16 cellular contexts compared by ENCODE assay signal in genomic region chr20:38812182-38812581, GRCh38. TPM values are rescaled to one million over a fixed set of nuclear protein-coding genes. Genes with fewer than 3 reads are reported as not detected.
DNase-seq lines count a peak whose midpoint lies in the region; ATAC-seq and TF ChIP-seq lines count a peak whose summit lies in the region.
"Had no signal": no experiment of that assay in that cellular context is flagged by ENCODE, and none has a peak within 500 bp of the region (broad histone marks: within the 10 kb centered on the region; RNA-seq: fewer than 3 reads in every experiment).

No MANE protein-coding gene starts in this region.

- no peak for TF ChIP-seq POLR2A in gastrocnemius medialis (IDR thresholded peaks at IDR 0.05)

- H3K79me2 ChIP-seq in OCI-LY1 (ENCODE audit: insufficient read depth, low read length): peaks cover 88% of the 10 kb centered on the region

- H3K9me3 Mint-ChIP-seq in naive thymus-derived CD8-positive, alpha-beta T cell: no peaks in the 10 kb centered on the region
- H3K9me3 Mint-ChIP-seq: activated CD4-positive, alpha-beta T cell treated with anti-CD3 and anti-CD28 coated beads, Interleukin-2, amount 10 ng/mL, durations not matched to agents 24 days and 14 days; dendritic cell treated with granulocyte-macrophage colony-stimulating factor and Interleukin-4, amounts not matched to agents 40 ng/mL and 50 ng/mL, for 4 days; T-helper 1 cell treated with Interleukin-12 subunit alpha and Interleukin-12 subunit beta and Interleukin-4 antibody, amounts not matched to agents 30 μg/mL and 1 μg/mL, for 36 hours had no signal

- no peaks in the 10 kb centered on the region for H3F3A ChIP-seq in OCI-LY1 (ENCODE audit: insufficient read depth, low read length)

- H3K27ac Mint-ChIP-seq in naive thymus-derived CD8-positive, alpha-beta T cell: peak overlapping the region in 5 of 10 donors; percentile 18 to 74 (median 45)
- H3K27ac Mint-ChIP-seq: dendritic cell treated with granulocyte-macrophage colony-stimulating factor and Interleukin-4, amounts not matched to agents 40 ng/mL and 50 ng/mL, for 4 days; T-helper 1 cell treated with Interleukin-12 subunit alpha and Interleukin-12 subunit beta and Interleukin-4 antibody, amounts not matched to agents 30 μg/mL and 1 μg/mL, for 36 hours had no signal

- ATAC-seq in gastrocnemius medialis: peak in 1 of 2 donors; percentile 50
- ATAC-seq in GM21737 (IDR thresholded peaks at IDR 0.05; ENCODE audit: unreplicated experiment): no peak
- no peak for ATAC-seq in naive thymus-derived CD8-positive, alpha-beta T cell
- ATAC-seq: left colon had no signal

- intact Hi-C loops in dorsolateral prefrontal cortex (cut with DNase I) (no loop called here), gastrocnemius medialis (cut with DNase I; ENCODE audit: low total_unique reads) (no loop called here)

- no peak overlapping the region for H2AFZ ChIP-seq in OCI-LY1 (ENCODE audit: low read length)

- H3K9ac ChIP-seq in OCI-LY1 (ENCODE audit: low read length): peak overlapping the region; percentile 32

- H3K36me3 Mint-ChIP-seq in naive thymus-derived CD8-positive, alpha-beta T cell: peaks cover 0 to 18% (median 13%) of the 10 kb centered on the region in 3 donors

- DNase-seq in activated effector memory CD4-positive, alpha-beta T cell treated with anti-CD3 and anti-CD28 coated beads, Interleukin-2, amount 50 U/mL, for 16 hours: peak; percentile 53
- no peak for DNase-seq in activated effector memory CD4-positive, alpha-beta T cell treated with Interleukin-2 at 50 U/mL for 16 hours
- DNase-seq in dorsolateral prefrontal cortex (no peak), gastrocnemius medialis (no peak), DMS114 treated with DMSO at 0.1 percent for 48 hours (lab: John Stamatoyannopoulos, UW; ENCODE audit: unreplicated experiment) (no peak)
- DNase-seq in naive thymus-derived CD8-positive, alpha-beta T cell: no peak
- DNase-seq: activated CD4-positive, alpha-beta T cell treated with anti-CD3 and anti-CD28 coated beads, Interleukin-2, amount 10 ng/mL, durations not matched to agents 24 days and 14 days; left colon; NCI-H187 treated with DMSO at 0.1 percent for 48 hours; transverse colon had no signal

- no peak overlapping the region for H3K4me3 Mint-ChIP-seq in naive thymus-derived CD8-positive, alpha-beta T cell
- H3K4me3 Mint-ChIP-seq: activated CD4-positive, alpha-beta T cell treated with anti-CD3 and anti-CD28 coated beads, Interleukin-2, amount 10 ng/mL, durations not matched to agents 24 days and 14 days; dendritic cell treated with granulocyte-macrophage colony-stimulating factor and Interleukin-4, amounts not matched to agents 40 ng/mL and 50 ng/mL, for 4 days; T-helper 1 cell treated with Interleukin-12 subunit alpha and Interleukin-12 subunit beta and Interleukin-4 antibody, amounts not matched to agents 30 μg/mL and 1 μg/mL, for 36 hours had no signal

- peaks cover 36 to 94% (median 79%) of the 10 kb centered on the region in 4 donors for H3K4me1 Mint-ChIP-seq in naive thymus-derived CD8-positive, alpha-beta T cell

- POLR2A ChIA-PET in naive thymus-derived CD8-positive, alpha-beta T cell (lab: Charles Lee): interaction anchor here (0.7 kb wide), 1 partner anchor 13 kb away, joined by 3 read pairs; no protein-coding TSS in a partner anchor

- H4K20me1 ChIP-seq in OCI-LY1 (ENCODE audit: insufficient read depth, low read length): no peaks in the 10 kb centered on the region

- H3K27ac ChIP-seq in OCI-LY1 (ENCODE audit: low read depth, low read length, poor library complexity, severe bottlenecking) (peak overlapping the region; percentile 90), dorsolateral prefrontal cortex (peak overlapping the region in 54 of 59 donors; percentile 4 to 97 (median 60)), gastrocnemius medialis (peak overlapping the region in 3 of 4 donors; percentile 24 to 55 (median 30))
- H3K27ac ChIP-seq: ascending aorta had no signal

- H3K9me3 ChIP-seq in OCI-LY1 (ENCODE audit: low read length) (no peaks in the 10 kb centered on the region), gastrocnemius medialis (no peaks in the 10 kb centered on the region)
- H3K9me3 ChIP-seq: ascending aorta, transverse colon had no signal

- H3K27me3 ChIP-seq in OCI-LY1 (ENCODE audit: insufficient read depth, low read length): no peaks in the 10 kb centered on the region
- H3K27me3 ChIP-seq in dorsolateral prefrontal cortex: peaks cover 0 to 7% (median 0%) of the 10 kb centered on the region in 45 donors
- peaks cover 11 to 17% (median 14%) of the 10 kb centered on the region in 3 donors for H3K27me3 ChIP-seq in gastrocnemius medialis
- H3K27me3 ChIP-seq: ascending aorta had no signal

- no peaks in the 10 kb centered on the region for H3K27me3 Mint-ChIP-seq in naive thymus-derived CD8-positive, alpha-beta T cell
- H3K27me3 Mint-ChIP-seq: activated CD4-positive, alpha-beta T cell treated with anti-CD3 and anti-CD28 coated beads, Interleukin-2, amount 10 ng/mL, durations not matched to agents 24 days and 14 days had no signal

- H3K9me2 ChIP-seq in OCI-LY1 (ENCODE audit: low read depth, low read length): no peaks in the 10 kb centered on the region

- in situ Hi-C loops in gastrocnemius medialis (cut with MboI; ENCODE audit: low sequenced_read_pairs in 4 of 4): no loop called here

- TF ChIP-seq CTCF in OCI-LY1 (IDR thresholded peaks at IDR 0.05; ENCODE audit: low read length): no peak
- no peak for TF ChIP-seq CTCF in dorsolateral prefrontal cortex (IDR thresholded peaks at IDR 0.05 in 54 of 56, conservative IDR thresholded peaks at IDR 0.05 in 2 of 56; ENCODE audit: low read depth in 1 of 56, partially characterized antibody in 56 of 56)
- no peak for TF ChIP-seq CTCF in gastrocnemius medialis (IDR thresholded peaks at IDR 0.05 in 4 of 5, conservative IDR thresholded peaks at IDR 0.05 in 1 of 5)

- peak overlapping the region; percentile 18 for H3K4me3 ChIP-seq in OCI-LY1 (ENCODE audit: low read depth, low read length, poor library complexity, severe bottlenecking)
- peak overlapping the region in 1 of 59 donors; percentile 13 for H3K4me3 ChIP-seq in dorsolateral prefrontal cortex
- no peak overlapping the region for H3K4me3 ChIP-seq in gastrocnemius medialis
- H3K4me3 ChIP-seq: ascending aorta, transverse colon had no signal

- peaks cover 76% of the 10 kb centered on the region for H3K4me1 ChIP-seq in OCI-LY1 (ENCODE audit: insufficient read depth, low read length, severe bottlenecking)
- no peaks in the 10 kb centered on the region for H3K4me1 ChIP-seq in gastrocnemius medialis
- H3K4me1 ChIP-seq: ascending aorta had no signal

- H3K4me2 ChIP-seq in OCI-LY1 (ENCODE audit: low read length): peak overlapping the region; percentile 51

- H3K36me3 ChIP-seq in OCI-LY1 (ENCODE audit: insufficient read depth, low read length): peaks cover 58% of the 10 kb centered on the region
- no peaks in the 10 kb centered on the region for H3K36me3 ChIP-seq in gastrocnemius medialis
- H3K36me3 ChIP-seq: ascending aorta, transverse colon had no signal

RNA-seq across cellular contexts. Expression of gene PPP1R16B, which starts 6.7 kb away (rescaled TPM):
- total RNA-seq in dorsolateral prefrontal cortex: 100 to 1,000 TPM; 104 to 181 (median 137) TPM
- 1 to 10 TPM in 1 of 4 donors, under 1 TPM in 3; 0.16 to 2.4 (median 0.59) TPM for total RNA-seq in gastrocnemius medialis
- total RNA-seq in naive thymus-derived CD8-positive, alpha-beta T cell: 10 to 100 TPM; 31.4 to 33.6 TPM
- 10 to 100 TPM in 2 of 3 donors, 1 to 10 TPM in 1; 9.7 to 15.6 (median 13.4) TPM for polyA plus RNA-seq in naive thymus-derived CD8-positive, alpha-beta T cell
- polyA plus RNA-seq: AG04450 had no signal

Comparison
In these comparisons a context has a peak if more than half of its experiments do, and no peak if none do; other contexts are left out.
1. H3K27ac ChIP-seq: peak in every context shown above with its lines; median percentile 90 in OCI-LY1; 60 in dorsolateral prefrontal cortex; 30 in gastrocnemius medialis.
2. RNA of gene PPP1R16B, which starts 6.7 kb away (total RNA-seq): 104 to 181 TPM in dorsolateral prefrontal cortex and 31.4 to 33.6 TPM in naive thymus-derived CD8-positive, alpha-beta T cell; 0.16 to 2.4 TPM in gastrocnemius medialis; every median in the first group is over 4 times any median in the second.